8 cellular contexts compared by ENCODE assay signal in genomic region chr20:58306421-58307261, GRCh38. TPM values are rescaled to one million over a fixed set of nuclear protein-coding genes. Genes with fewer than 3 reads are reported as not detected.
A peak's percentile ranks its signal among the peaks of the same experiment; 100 is the strongest.
DNase-seq lines count a peak whose midpoint lies in the region; ATAC-seq and TF ChIP-seq lines count a peak whose summit lies in the region.

No MANE protein-coding gene starts in this region.

- no peaks in the 10 kb centered on the region for H3K9me3 ChIP-seq in A673 (ENCODE audit: low read depth, low read length, poor library complexity, severe bottlenecking)

- intact Hi-C loops in A673 (cut with micrococcal nuclease; ENCODE audit: unreplicated experiment): no loop called here

- H3K36me3 ChIP-seq in A673 (ENCODE audit: insufficient read depth, low read length, poor library complexity, severe bottlenecking): no peaks in the 10 kb centered on the region

- H3K4me3 ChIP-seq in A673 (ENCODE audit: low read depth, low read length, poor library complexity, severe bottlenecking): no peak overlapping the region

- peaks cover 13% of the 10 kb centered on the region for H3K4me1 ChIP-seq in A673 (ENCODE audit: insufficient read depth, low read length, poor library complexity, severe bottlenecking)

- H3K27ac ChIP-seq in A673 (ENCODE audit: low read depth, low read length, poor library complexity, severe bottlenecking): no peak overlapping the region

- DNase-seq in A673 (ENCODE audit: low spot score): no peak
- DNase-seq in NOMO-1 treated with DMSO at 0.1 percent for 48 hours (lab: John Stamatoyannopoulos, UW; ENCODE audit: unreplicated experiment): peak; percentile 84
- DNase-seq in activated CD8-positive, alpha-beta memory T cell treated with anti-CD3 and anti-CD28 coated beads, Interleukin-2, amount 50 U/mL, for 24 hours (ENCODE audit: extremely low read depth): peak; percentile 35
- DNase-seq in globus pallidus (ENCODE audit: low spot score): peak; percentile 38
- peak; percentile 54 to 55 for DNase-seq in stimulated activated CD8-positive, alpha-beta memory T cell treated with anti-CD3 and anti-CD28 coated beads, Interleukin-15, amount 100 ng/mL, for 48 hours (ENCODE audit: low read depth in 2 of 2)
- DNase-seq in OCI-M2 (lab: John Stamatoyannopoulos, UW; ENCODE audit: unreplicated experiment): no peak

- TSS peak; percentile 33 for BruUV-seq in A673 (replicated peaks; lab: Mats Ljungman, UMichigan)

- CTCF ChIA-PET in A673 (lab: Charles Lee): no interaction called here

- POLR2A ChIA-PET in A673 (lab: Charles Lee; ENCODE audit: low non-redundant PET): no interaction called here

- peak; percentile 45 for ATAC-seq in GM19463 (IDR thresholded peaks at IDR 0.05; ENCODE audit: unreplicated experiment)
- ATAC-seq in GM19455 (IDR thresholded peaks at IDR 0.05; ENCODE audit: unreplicated experiment): no peak

- TF ChIP-seq CTCF in A673 (conservative IDR thresholded peaks at IDR 0.05; ENCODE audit: low read depth, low read length): no peak

- no peaks in the 10 kb centered on the region for H3K27me3 ChIP-seq in A673 (replicated peaks; ENCODE audit: insufficient read depth, low read depth, low read length, poor library complexity)

RNA-seq across cellular contexts. Expression of gene RAB22A, which starts 2.9 kb away (rescaled TPM):
- 12.7 and 14.6 TPM in 2 replicates for total RNA-seq in A673 (2021)

Comparison
In these comparisons a context has a peak if more than half of its experiments do, and no peak if none do; other contexts are left out.
1. DNase-seq: peak in NOMO-1 treated with DMSO at 0.1 percent for 48 hours (single experiment), activated CD8-positive, alpha-beta memory T cell treated with anti-CD3 and anti-CD28 coated beads, Interleukin-2, amount 50 U/mL, for 24 hours (single experiment), globus pallidus (single experiment) and stimulated activated CD8-positive, alpha-beta memory T cell treated with anti-CD3 and anti-CD28 coated beads, Interleukin-15, amount 100 ng/mL, for 48 hours (2 of 2); none in A673 (single experiment) and OCI-M2 (single experiment).